ENCODE assay signal across 9 cellular contexts in genomic region chr7:12731214-12731656, GRCh38. TPM values are rescaled to one million over a fixed set of nuclear protein-coding genes. Genes with fewer than 3 reads are reported as not detected.
A peak's percentile ranks its signal among the peaks of the same experiment; 100 is the strongest.
DNase-seq lines count a peak whose midpoint lies in the region; ATAC-seq and TF ChIP-seq lines count a peak whose summit lies in the region.
"Had no signal": no experiment of that assay in that cellular context is flagged by ENCODE, and none has a peak within 500 bp of the region (broad histone marks: within the 10 kb centered on the region; RNA-seq: fewer than 3 reads in every experiment).

No MANE protein-coding gene starts in this region.

- whole genome bisulfite sequencing in aorta, 2 donors = 98 to 100% methylated on average over 1 of the region's 1 CpG

- no peaks in the 10 kb centered on the region for H4K20me1 ChIP-seq in MM.1S (ENCODE audit: insufficient read depth, low read length)

- H3K27me3 ChIP-seq in MM.1S (replicated peaks; ENCODE audit: insufficient read depth, low read length) (no peaks in the 10 kb centered on the region), aorta (ENCODE audit: control insufficient read depth in 1 of 2, insufficient read depth in 2 of 2, low read length in 1 of 2) (no peaks in the 10 kb centered on the region)
- H3K27me3 ChIP-seq in naive thymus-derived CD4-positive, alpha-beta T cell (ENCODE audit: control insufficient read depth in 2 of 2, insufficient read depth in 2 of 2, low read length in 2 of 2) = no peaks in the 10 kb centered on the region

- DNase-seq in NCI-H2171 treated with DMSO at 0.1 percent for 48 hours (lab: John Stamatoyannopoulos, UW) = peak; percentile 16
- no peak for DNase-seq in NCI-H2171 (lab: John Stamatoyannopoulos, UW)
- peak; percentile 78 for DNase-seq in MM.1S
- DNase-seq in central memory CD8-positive, alpha-beta T cell (ENCODE audit: low spot score in 2 of 2) = no peak
- DNase-seq in naive thymus-derived CD4-positive, alpha-beta T cell = peak in 2 of 9 donors; percentile 6 to 19
- DNase-seq in Ammon's horn (ENCODE audit: low spot score) = no peak
- DNase-seq in stimulated activated CD4-positive, alpha-beta T cell treated with anti-CD3 and anti-CD28 coated beads, Interleukin-4, amount 100 ng/mL, for 4 hours = no peak
- DNase-seq in aorta = no peak
- DNase-seq: NCI-H1048 had no signal

- peak overlapping the region; percentile 13 for H3K4me3 Mint-ChIP-seq in central memory CD8-positive, alpha-beta T cell
- H3K4me3 Mint-ChIP-seq in naive thymus-derived CD4-positive, alpha-beta T cell = peak overlapping the region in 9 of 10 donors; percentile 40 to 86 (median 72)

- no peaks in the 10 kb centered on the region for H3K9me3 Mint-ChIP-seq in central memory CD8-positive, alpha-beta T cell
- H3K9me3 Mint-ChIP-seq in naive thymus-derived CD4-positive, alpha-beta T cell = peaks cover 0 to 2% (median 0%) of the 10 kb centered on the region in 11 donors

- intact Hi-C loops in naive thymus-derived CD4-positive, alpha-beta T cell (cut with micrococcal nuclease) = loop anchor here (1.0 to 10.0 kb wide), 3 partner anchors 16 to 96 kb away; partner anchors contain the start of gene ARL4A (in 2 of the 2)
- intact Hi-C loops in aorta (cut with DNase I) = no loop called here

- H3K36me3 ChIP-seq in MM.1S (replicated peaks; ENCODE audit: insufficient read depth, low read length) (no peaks in the 10 kb centered on the region), aorta (ENCODE audit: control insufficient read depth in 1 of 2, insufficient read depth in 2 of 2, low read length in 1 of 2) (no peaks in the 10 kb centered on the region)
- H3K36me3 ChIP-seq in naive thymus-derived CD4-positive, alpha-beta T cell (ENCODE audit: control insufficient read depth in 2 of 3, insufficient read depth in 3 of 3, low read length in 3 of 3) = no peaks in the 10 kb centered on the region

- H3K9me2 ChIP-seq in MM.1S (replicated peaks; ENCODE audit: insufficient read depth, low read length) = no peaks in the 10 kb centered on the region

- no peak overlapping the region for H3K27ac Mint-ChIP-seq in central memory CD8-positive, alpha-beta T cell (ENCODE audit: low read depth)
- H3K27ac Mint-ChIP-seq in naive thymus-derived CD4-positive, alpha-beta T cell = peak overlapping the region; percentile 26 to 95 (median 78)

- no peaks in the 10 kb centered on the region for H3K36me3 Mint-ChIP-seq in central memory CD8-positive, alpha-beta T cell (ENCODE audit: insufficient read depth)
- H3K36me3 Mint-ChIP-seq in naive thymus-derived CD4-positive, alpha-beta T cell = no peaks in the 10 kb centered on the region

- peak overlapping the region; percentile 25 for H2AFZ ChIP-seq in MM.1S (ENCODE audit: low read length)

- no peaks in the 10 kb centered on the region for H3F3A ChIP-seq in MM.1S (ENCODE audit: insufficient read depth, low read length)

- peak overlapping the region; percentile 4; the same call in 1 of the 2 replicates for H3K4me2 ChIP-seq in MM.1S (ENCODE audit: low read depth, low read length)

- TF ChIP-seq CTCF in MM.1S (IDR thresholded peaks at IDR 0.05; ENCODE audit: low read length) = no peak; the same call in 1 of the 2 replicates

- H3K4me1 ChIP-seq in MM.1S (ENCODE audit: low read length) (peaks cover 14% of the 10 kb centered on the region), aorta (ENCODE audit: control insufficient read depth in 1 of 2, insufficient read depth in 2 of 2, low read length in 2 of 2) (peaks cover 2 to 11% of the 10 kb centered on the region in 2 donors)
- peaks cover 13 to 17% of the 10 kb centered on the region in 2 donors for H3K4me1 ChIP-seq in naive thymus-derived CD4-positive, alpha-beta T cell (ENCODE audit: control insufficient read depth in 2 of 2, insufficient read depth in 2 of 2, low read length in 2 of 2)

- H3K27me3 Mint-ChIP-seq in central memory CD8-positive, alpha-beta T cell = no peaks in the 10 kb centered on the region
- H3K27me3 Mint-ChIP-seq in naive thymus-derived CD4-positive, alpha-beta T cell = peaks cover 0 to 4% (median 0%) of the 10 kb centered on the region in 5 donors

- CTCF ChIA-PET in naive thymus-derived CD4-positive, alpha-beta T cell (lab: Charles Lee) = interaction anchor here (1.1 kb wide), 1 partner anchor 44 kb away, joined by 4 read pairs; the partner anchor contains the start of gene ARL4A

- POLR2A ChIA-PET in naive thymus-derived CD4-positive, alpha-beta T cell (lab: Charles Lee) = interaction anchor here (1.1 to 1.2 kb wide), 2 partner anchors 45 to 520 kb away, joined by 3 read pairs; partner anchors contain the start of gene TMEM106B

- H3K4me1 Mint-ChIP-seq in central memory CD8-positive, alpha-beta T cell = peaks cover 15% of the 10 kb centered on the region
- H3K4me1 Mint-ChIP-seq in naive thymus-derived CD4-positive, alpha-beta T cell = peaks cover 10 to 33% (median 26%) of the 10 kb centered on the region in 7 donors

- no peak overlapping the region for H3K4me3 ChIP-seq in MM.1S (ENCODE audit: low read length)
- H3K4me3 ChIP-seq in naive thymus-derived CD4-positive, alpha-beta T cell (ENCODE audit: low read length) = no peak overlapping the region
- H3K4me3 ChIP-seq in aorta (ENCODE audit: low read length in 2 of 2) = no peak overlapping the region

- peak; percentile 64 for ATAC-seq in central memory CD8-positive, alpha-beta T cell (replicated peaks; ENCODE audit: extremely low read depth, poor library complexity, severe bottlenecking)
- ATAC-seq in naive thymus-derived CD4-positive, alpha-beta T cell = peak; percentile 40
- ATAC-seq in aorta (ENCODE audit: low FRiP score) = no peak

- H3K79me2 ChIP-seq in MM.1S (ENCODE audit: low read length) = no peaks in the 10 kb centered on the region

- H3K9ac ChIP-seq in MM.1S (ENCODE audit: low read length) = no peak overlapping the region

- peak overlapping the region; percentile 12; the same call in 1 of the 2 replicates for H3K27ac ChIP-seq in MM.1S (ENCODE audit: low read length)
- peak overlapping the region; percentile 6 for H3K27ac ChIP-seq in naive thymus-derived CD4-positive, alpha-beta T cell (ENCODE audit: low read depth, low read length)
- no peak overlapping the region for H3K27ac ChIP-seq in aorta (ENCODE audit: low read depth in 1 of 2, low read length in 2 of 2)

- H3K9me3 ChIP-seq in MM.1S (replicated peaks; ENCODE audit: insufficient read depth, low read length) (no peaks in the 10 kb centered on the region), aorta (ENCODE audit: control insufficient read depth, low read length) (no peaks in the 10 kb centered on the region)
- H3K9me3 ChIP-seq in naive thymus-derived CD4-positive, alpha-beta T cell (ENCODE audit: control insufficient read depth in 2 of 3, low read length in 3 of 3) = no peaks in the 10 kb centered on the region

RNA-seq across cellular contexts. Expression of gene ARL4A, which starts 43.8 kb away (rescaled TPM):
- total RNA-seq in naive thymus-derived CD4-positive, alpha-beta T cell = 10 to 100 TPM in 3 of 5 experiments, 1 to 10 TPM in 2; 5.5 to 97.4 (median 11.6) TPM
- 10 to 100 TPM; 18.9 to 22.7 TPM for polyA plus RNA-seq in naive thymus-derived CD4-positive, alpha-beta T cell
- 10 to 100 TPM; 21.9 to 34.3 TPM for total RNA-seq in aorta
- 10 to 100 TPM in 1 of 2 donors, 1 to 10 TPM in 1; 2.7 to 40.4 TPM for polyA plus RNA-seq in aorta

Comparison
In these comparisons a context has a peak if more than half of its experiments do, and no peak if none do; other contexts are left out.
1. DNase-seq: peak in NCI-H2171 treated with DMSO at 0.1 percent for 48 hours (single experiment) and MM.1S (single experiment); none in NCI-H2171 (single experiment), central memory CD8-positive, alpha-beta T cell (0 of 2), Ammon's horn (single experiment), stimulated activated CD4-positive, alpha-beta T cell treated with anti-CD3 and anti-CD28 coated beads, Interleukin-4, amount 100 ng/mL, for 4 hours (0 of 2) and aorta (0 of 2).
2. H3K27ac ChIP-seq: peak in MM.1S (single experiment) and naive thymus-derived CD4-positive, alpha-beta T cell (single experiment); none in aorta (0 of 2).
3. intact Hi-C loops: an anchor here in naive thymus-derived CD4-positive, alpha-beta T cell (1.0 to 10.0 kb wide); none called in aorta.